1 cellular context compared by ENCODE assay signal in the genomic region with DNA sequence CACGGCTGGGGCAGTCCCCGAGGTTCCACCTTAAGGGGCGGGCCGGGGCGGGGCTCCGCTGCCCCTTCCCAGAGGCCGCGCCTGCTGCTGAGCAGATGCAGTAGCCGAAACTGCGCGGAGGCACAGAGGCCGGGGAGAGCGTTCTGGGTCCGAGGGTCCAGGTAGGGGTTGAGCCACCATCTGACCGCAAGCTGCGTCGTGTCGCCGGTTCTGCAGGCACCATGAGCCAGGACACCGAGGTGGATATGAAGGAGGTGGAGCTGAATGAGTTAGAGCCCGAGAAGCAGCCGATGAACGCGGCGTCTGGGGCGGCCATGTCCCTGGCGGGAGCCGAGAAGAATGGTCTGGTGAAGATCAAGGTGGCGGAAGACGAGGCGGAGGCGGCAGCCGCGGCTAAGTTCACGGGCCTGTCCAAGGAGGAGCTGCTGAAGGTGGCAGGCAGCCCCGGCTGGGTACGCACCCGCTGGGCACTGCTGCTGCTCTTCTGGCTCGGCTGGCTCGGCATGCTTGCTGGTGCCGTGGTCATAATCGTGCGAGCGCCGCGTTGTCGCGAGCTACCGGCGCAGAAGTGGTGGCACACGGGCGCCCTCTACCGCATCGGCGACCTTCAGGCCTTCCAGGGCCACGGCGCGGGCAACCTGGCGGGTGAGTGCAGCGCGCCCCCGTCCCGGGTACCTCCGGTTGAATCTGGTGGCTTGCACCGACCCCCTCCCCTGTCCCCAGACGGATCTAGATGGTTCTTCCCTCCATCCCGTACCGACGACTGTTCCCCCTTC.
A peak's percentile ranks its signal among the peaks of the same experiment; 100 is the strongest.
TF ChIP-seq lines count a peak whose summit lies in the region.

Gene SLC3A2, plus strand, starts transcription at position 94 of the 776 bp plus-strand sequence. Its CDS starts 128 bp downstream, at position 222.

TF ChIP-seq in GM12878, 131 proteins besides CTCF, POLR2A, EP300 and RAD21 (continued from another document and continues in another):
- no peak for TF ChIP-seq PRDM15 (CRISPR knock-in tag; IDR thresholded peaks at IDR 0.05)
- TF ChIP-seq PAX5 (IDR thresholded peaks at IDR 0.05; ENCODE audit: borderline replicate concordance, low read depth, low read length), result no peak
- TF ChIP-seq SREBF2 (IDR thresholded peaks at IDR 0.05; ENCODE audit: low read length), result no peak
- no peak for TF ChIP-seq RBBP5 (conservative IDR thresholded peaks at IDR 0.05)
- peak; percentile 92 for TF ChIP-seq POU2F2 (IDR thresholded peaks at IDR 0.05; ENCODE audit: borderline replicate concordance, low read depth, low read length)
- TF ChIP-seq TAF1 (IDR thresholded peaks at IDR 0.05; ENCODE audit: borderline replicate concordance, low read depth, low read length), result peak; percentile 86
- TF ChIP-seq EZH2 (IDR thresholded peaks at IDR 0.05; ENCODE audit: borderline replicate concordance, control insufficient read depth, low read depth, low read length), result no peak
- TF ChIP-seq SIX5 (IDR thresholded peaks at IDR 0.05; ENCODE audit: low read depth, low read length, severe bottlenecking), result no peak
- TF ChIP-seq MEF2B (IDR thresholded peaks at IDR 0.05; ENCODE audit: partially characterized antibody, poor library complexity, severe bottlenecking), result no peak
- no peak for TF ChIP-seq IRF3 (IDR thresholded peaks at IDR 0.05)
- TF ChIP-seq MTA2 (IDR thresholded peaks at IDR 0.05; ENCODE audit: low read depth), result no peak
- TF ChIP-seq TCF7 (IDR thresholded peaks at IDR 0.05; ENCODE audit: borderline replicate concordance), result no peak
- no peak for TF ChIP-seq SPI1 (IDR thresholded peaks at IDR 0.05; ENCODE audit: borderline replicate concordance, insufficient read depth, low read depth, low read length)
- TF ChIP-seq TCF12 (IDR thresholded peaks at IDR 0.05; ENCODE audit: low read depth, low read length), result peak; percentile 79; the same call in 1 of the 2 replicates
- peak; percentile 68 for TF ChIP-seq SMAD5 (IDR thresholded peaks at IDR 0.05; ENCODE audit: low read depth)
- 0 out of 4 replicates have a peak, but pooled peaks of 1 of the 2 experiments have one; percentile 12 for TF ChIP-seq IKZF2 (IDR thresholded peaks at IDR 0.05)
- peak; percentile 8; the same call in 1 of the 2 replicates for TF ChIP-seq CREM (IDR thresholded peaks at IDR 0.05; ENCODE audit: low read depth)
- TF ChIP-seq BCL3 (IDR thresholded peaks at IDR 0.05; ENCODE audit: borderline replicate concordance, insufficient read depth, low read depth, low read length, poor library complexity, severe bottlenecking), result peak; percentile 65
- peak in 1 of 2 experiments; percentile 31; a peak in 2 of 4 replicates for TF ChIP-seq BHLHE40 (IDR thresholded peaks at IDR 0.05; ENCODE audit: borderline replicate concordance in 1 of 2, low read depth in 2 of 2, low read length in 1 of 2)
- TF ChIP-seq NFIC (IDR thresholded peaks at IDR 0.05; ENCODE audit: low read depth, low read length), result no peak
- no peak for TF ChIP-seq JUNB (IDR thresholded peaks at IDR 0.05)
- TF ChIP-seq NKRF (conservative IDR thresholded peaks at IDR 0.05), result peak; percentile 87
- no peak for TF ChIP-seq KDM1A (IDR thresholded peaks at IDR 0.05; ENCODE audit: borderline replicate concordance)
- no peak for TF ChIP-seq NFXL1 (IDR thresholded peaks at IDR 0.05; ENCODE audit: borderline replicate concordance)
- peak; percentile 89 for TF ChIP-seq CHD1 (IDR thresholded peaks at IDR 0.05; ENCODE audit: low read depth, low read length)
- TF ChIP-seq, protein P1, sequence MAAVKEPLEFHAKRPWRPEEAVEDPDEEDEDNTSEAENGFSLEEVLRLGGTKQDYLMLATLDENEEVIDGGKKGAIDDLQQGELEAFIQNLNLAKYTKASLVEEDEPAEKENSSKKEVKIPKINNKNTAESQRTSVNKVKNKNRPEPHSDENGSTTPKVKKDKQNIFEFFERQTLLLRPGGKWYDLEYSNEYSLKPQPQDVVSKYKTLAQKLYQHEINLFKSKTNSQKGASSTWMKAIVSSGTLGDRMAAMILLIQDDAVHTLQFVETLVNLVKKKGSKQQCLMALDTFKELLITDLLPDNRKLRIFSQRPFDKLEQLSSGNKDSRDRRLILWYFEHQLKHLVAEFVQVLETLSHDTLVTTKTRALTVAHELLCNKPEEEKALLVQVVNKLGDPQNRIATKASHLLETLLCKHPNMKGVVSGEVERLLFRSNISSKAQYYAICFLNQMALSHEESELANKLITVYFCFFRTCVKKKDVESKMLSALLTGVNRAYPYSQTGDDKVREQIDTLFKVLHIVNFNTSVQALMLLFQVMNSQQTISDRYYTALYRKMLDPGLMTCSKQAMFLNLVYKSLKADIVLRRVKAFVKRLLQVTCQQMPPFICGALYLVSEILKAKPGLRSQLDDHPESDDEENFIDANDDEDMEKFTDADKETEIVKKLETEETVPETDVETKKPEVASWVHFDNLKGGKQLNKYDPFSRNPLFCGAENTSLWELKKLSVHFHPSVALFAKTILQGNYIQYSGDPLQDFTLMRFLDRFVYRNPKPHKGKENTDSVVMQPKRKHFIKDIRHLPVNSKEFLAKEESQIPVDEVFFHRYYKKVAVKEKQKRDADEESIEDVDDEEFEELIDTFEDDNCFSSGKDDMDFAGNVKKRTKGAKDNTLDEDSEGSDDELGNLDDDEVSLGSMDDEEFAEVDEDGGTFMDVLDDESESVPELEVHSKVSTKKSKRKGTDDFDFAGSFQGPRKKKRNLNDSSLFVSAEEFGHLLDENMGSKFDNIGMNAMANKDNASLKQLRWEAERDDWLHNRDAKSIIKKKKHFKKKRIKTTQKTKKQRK (IDR thresholded peaks at IDR 0.05; ENCODE audit: low read depth, low read length), result no peak
- TF ChIP-seq LARP7 (IDR thresholded peaks at IDR 0.05), result peak; percentile 94
- no peak for TF ChIP-seq CHD4 (IDR thresholded peaks at IDR 0.05)
- TF ChIP-seq HCFC1 (IDR thresholded peaks at IDR 0.05; ENCODE audit: low read length), result no peak; the same call in 1 of the 2 replicates
- no peak for TF ChIP-seq SREBF1 (IDR thresholded peaks at IDR 0.05; ENCODE audit: low read length)
- TF ChIP-seq SP1 (IDR thresholded peaks at IDR 0.05; ENCODE audit: low read depth, low read length), result peak; percentile 84
- no peak for TF ChIP-seq USF1 (IDR thresholded peaks at IDR 0.05; ENCODE audit: borderline replicate concordance, extremely low read length, insufficient read depth, low read depth, low read length)
- TF ChIP-seq ZNF217 (IDR thresholded peaks at IDR 0.05), result no peak
- no peak for TF ChIP-seq ZBTB4 (CRISPR knock-in tag; IDR thresholded peaks at IDR 0.05)
- TF ChIP-seq, protein P2, sequence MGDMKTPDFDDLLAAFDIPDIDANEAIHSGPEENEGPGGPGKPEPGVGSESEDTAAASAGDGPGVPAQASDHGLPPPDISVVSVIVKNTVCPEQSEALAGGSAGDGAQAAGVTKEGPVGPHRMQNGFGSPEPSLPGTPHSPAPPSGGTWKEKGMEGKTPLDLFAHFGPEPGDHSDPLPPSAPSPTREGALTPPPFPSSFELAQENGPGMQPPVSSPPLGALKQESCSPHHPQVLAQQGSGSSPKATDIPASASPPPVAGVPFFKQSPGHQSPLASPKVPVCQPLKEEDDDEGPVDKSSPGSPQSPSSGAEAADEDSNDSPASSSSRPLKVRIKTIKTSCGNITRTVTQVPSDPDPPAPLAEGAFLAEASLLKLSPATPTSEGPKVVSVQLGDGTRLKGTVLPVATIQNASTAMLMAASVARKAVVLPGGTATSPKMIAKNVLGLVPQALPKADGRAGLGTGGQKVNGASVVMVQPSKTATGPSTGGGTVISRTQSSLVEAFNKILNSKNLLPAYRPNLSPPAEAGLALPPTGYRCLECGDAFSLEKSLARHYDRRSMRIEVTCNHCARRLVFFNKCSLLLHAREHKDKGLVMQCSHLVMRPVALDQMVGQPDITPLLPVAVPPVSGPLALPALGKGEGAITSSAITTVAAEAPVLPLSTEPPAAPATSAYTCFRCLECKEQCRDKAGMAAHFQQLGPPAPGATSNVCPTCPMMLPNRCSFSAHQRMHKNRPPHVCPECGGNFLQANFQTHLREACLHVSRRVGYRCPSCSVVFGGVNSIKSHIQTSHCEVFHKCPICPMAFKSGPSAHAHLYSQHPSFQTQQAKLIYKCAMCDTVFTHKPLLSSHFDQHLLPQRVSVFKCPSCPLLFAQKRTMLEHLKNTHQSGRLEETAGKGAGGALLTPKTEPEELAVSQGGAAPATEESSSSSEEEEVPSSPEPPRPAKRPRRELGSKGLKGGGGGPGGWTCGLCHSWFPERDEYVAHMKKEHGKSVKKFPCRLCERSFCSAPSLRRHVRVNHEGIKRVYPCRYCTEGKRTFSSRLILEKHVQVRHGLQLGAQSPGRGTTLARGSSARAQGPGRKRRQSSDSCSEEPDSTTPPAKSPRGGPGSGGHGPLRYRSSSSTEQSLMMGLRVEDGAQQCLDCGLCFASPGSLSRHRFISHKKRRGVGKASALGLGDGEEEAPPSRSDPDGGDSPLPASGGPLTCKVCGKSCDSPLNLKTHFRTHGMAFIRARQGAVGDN (IDR thresholded peaks at IDR 0.05), result peak; percentile 26
